33 cellular contexts compared by ENCODE assay signal in the genomic region with DNA sequence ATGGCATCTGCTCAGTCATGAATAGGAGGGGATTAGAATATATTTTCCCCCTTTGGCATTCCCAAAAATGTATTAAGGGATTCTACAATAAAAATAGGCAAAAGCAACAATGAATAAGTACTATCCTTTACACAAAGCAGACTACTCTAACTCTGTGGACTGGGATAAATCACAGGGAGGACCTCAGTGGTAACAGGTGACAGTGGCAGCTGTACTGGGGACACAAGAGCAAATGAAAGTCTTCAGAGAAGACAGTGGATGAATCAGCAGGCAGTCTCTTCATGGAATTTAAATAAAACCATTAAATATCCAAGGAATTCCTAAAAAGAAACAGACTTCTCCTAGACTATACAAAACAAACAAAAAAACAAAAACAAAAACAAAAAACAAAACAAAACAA. TPM values are rescaled to one million over a fixed set of nuclear protein-coding genes. Genes with fewer than 3 reads are reported as not detected.
"Had no signal": no experiment of that assay in that cellular context is flagged by ENCODE, and none has a peak within 500 bp of the region (broad histone marks: within the 10 kb centered on the region; RNA-seq: fewer than 3 reads in every experiment).

No MANE protein-coding gene starts in this region.

- H3K4me3 Mint-ChIP-seq: activated B cell treated with CpG ODN at 0.5 μM for 24 hours; activated CD4-positive, alpha-beta T cell treated with anti-CD3 and anti-CD28 coated beads for 36 hours; activated naive CD8-positive, alpha-beta T cell; activated T-cell treated with anti-CD3 and anti-CD28 coated beads, Interleukin-2, amount 50 U/mL, for 4 hours; central memory CD8-positive, alpha-beta T cell; immature natural killer cell; naive thymus-derived CD8-positive, alpha-beta T cell; type B pancreatic cell had no signal

- H3K27ac Mint-ChIP-seq: activated B cell treated with CpG ODN at 0.5 μM for 24 hours; activated CD4-positive, alpha-beta T cell treated with anti-CD3 and anti-CD28 coated beads for 36 hours; activated naive CD8-positive, alpha-beta T cell; activated T-helper 2 cell treated with anti-CD3 and anti-CD28 coated beads, Interferon-gamma antibody, Interleukin-2, Interleukin-4, amounts not matched to agents 10 μg/mL and 5 μg/mL and 100 μg/mL, durations not matched to agents 14 hours and 24 hours and 36 hours; immature natural killer cell; naive thymus-derived CD8-positive, alpha-beta T cell; progenitor cell of endocrine pancreas; type B pancreatic cell had no signal

- FAIRE-seq: frontal cortex had no signal

- H3K36me3 ChIP-seq: adrenal gland, ascending aorta, breast epithelium, colonic mucosa, esophagus muscularis mucosa, left lung, sigmoid colon, spleen, thoracic aorta, vagina had no signal

- H2AFZ ChIP-seq: hepatocyte had no signal

- H3K9me3 Mint-ChIP-seq: activated B cell treated with CpG ODN at 0.5 μM for 24 hours; activated T-cell treated with anti-CD3 and anti-CD28 coated beads, Interleukin-2, amount 50 U/mL, for 4 hours; type B pancreatic cell had no signal

- H3K27me3 Mint-ChIP-seq: activated B cell treated with CpG ODN at 0.5 μM for 24 hours; central memory CD8-positive, alpha-beta T cell had no signal

- H3K36me3 Mint-ChIP-seq: activated naive CD8-positive, alpha-beta T cell; naive thymus-derived CD8-positive, alpha-beta T cell; type B pancreatic cell had no signal

- H3K4me1 ChIP-seq: adrenal gland, ascending aorta, breast epithelium, colonic mucosa, vagina had no signal

- H3K79me2 ChIP-seq: hepatocyte had no signal

- H3K27me3 ChIP-seq: ascending aorta, vagina had no signal

- H3K27ac ChIP-seq: adrenal gland, ascending aorta, breast epithelium, colonic mucosa, esophagus muscularis mucosa, hepatocyte, left lung, sigmoid colon, spleen, thoracic aorta, vagina had no signal

- H3K4me1 Mint-ChIP-seq: activated B cell treated with CpG ODN at 0.5 μM for 24 hours; activated CD4-positive, alpha-beta T cell treated with anti-CD3 and anti-CD28 coated beads for 36 hours; central memory CD8-positive, alpha-beta T cell; naive thymus-derived CD8-positive, alpha-beta T cell had no signal

- H3K4me3 ChIP-seq: adrenal gland, ascending aorta, breast epithelium, colonic mucosa, esophagus muscularis mucosa, hepatocyte, left lung, lung, sigmoid colon, spleen, thoracic aorta, vagina had no signal

- H3K4me2 ChIP-seq: hepatocyte had no signal

- DNase-seq: activated B cell treated with CpG ODN at 0.5 μM for 24 hours; activated CD4-positive, alpha-beta T cell treated with anti-CD3 and anti-CD28 coated beads for 36 hours; activated CD4-positive, alpha-beta T cell treated with anti-CD3 and anti-CD28 coated beads, Interleukin-2, amount 50 U/mL, for 4 hours; activated CD8-positive, alpha-beta memory T cell treated with anti-CD3 and anti-CD28 coated beads for 24 hours; activated CD8-positive, alpha-beta memory T cell treated with anti-CD3 and anti-CD28 coated beads, Interleukin-2, amount 50 U/mL, for 4 hours; activated naive CD4-positive, alpha-beta T cell; activated T-cell treated with anti-CD3 and anti-CD28 coated beads, Interleukin-2, amount 50 U/mL, for 4 hours; adrenal gland; colonic mucosa; glutamatergic neuron; immature natural killer cell; left lung; naive thymus-derived CD8-positive, alpha-beta T cell; retina; sigmoid colon; spleen; stimulated activated CD4-positive, alpha-beta T cell treated with anti-CD3 and anti-CD28 coated beads, Interleukin-4, amount 100 ng/mL, for 1 hour; stimulated activated naive CD4-positive, alpha-beta T cell treated with Interleukin-2 at 50 U/mL for 16 hours had no signal

RNA-seq across cellular contexts. Expression of a gene that starts 4.8 kb away (rescaled TPM):
- total RNA-seq: activated B cell treated with CpG ODN at 0.5 μM for 24 hours; activated CD4-positive, alpha-beta T cell treated with anti-CD3 and anti-CD28 coated beads for 36 hours; activated T-cell treated with anti-CD3 and anti-CD28 coated beads, Interleukin-2, amount 50 U/mL, for 4 hours; activated T-helper 2 cell treated with anti-CD3 and anti-CD28 coated beads, Interferon-gamma antibody, Interleukin-2, Interleukin-4, amounts not matched to agents 10 μg/mL and 5 μg/mL and 100 μg/mL, durations not matched to agents 14 hours and 24 hours and 36 hours; ascending aorta; kidney epithelial cell; naive thymus-derived CD8-positive, alpha-beta T cell; osteocyte; sigmoid colon; vagina had no signal
